1 cellular context compared by ENCODE assay signal in the genomic region with DNA sequence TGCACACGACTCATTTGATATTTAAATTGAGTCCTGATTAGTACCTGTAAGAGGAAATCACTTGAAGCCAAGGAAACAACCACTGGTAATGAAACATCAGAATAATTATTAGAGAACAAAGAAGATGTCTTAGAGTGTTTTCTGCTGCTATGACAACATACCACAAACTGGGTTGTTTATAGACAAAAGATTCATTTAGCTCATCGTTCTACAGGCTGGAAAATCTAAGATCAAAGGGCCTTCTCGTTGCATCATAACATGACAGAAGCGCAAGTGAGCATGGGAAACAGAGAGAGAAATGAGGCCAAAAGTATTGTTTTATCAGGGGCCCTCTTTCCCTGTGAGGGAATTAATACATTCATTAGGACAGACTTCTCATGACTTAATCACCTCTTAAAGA.
TF ChIP-seq lines count a peak whose summit lies in the region.

No MANE protein-coding gene starts in this region.

TF ChIP-seq in HepG2, 621 proteins besides CTCF, POLR2A, EP300 and RAD21 (continued from another document):
- TF ChIP-seq, protein P1, sequence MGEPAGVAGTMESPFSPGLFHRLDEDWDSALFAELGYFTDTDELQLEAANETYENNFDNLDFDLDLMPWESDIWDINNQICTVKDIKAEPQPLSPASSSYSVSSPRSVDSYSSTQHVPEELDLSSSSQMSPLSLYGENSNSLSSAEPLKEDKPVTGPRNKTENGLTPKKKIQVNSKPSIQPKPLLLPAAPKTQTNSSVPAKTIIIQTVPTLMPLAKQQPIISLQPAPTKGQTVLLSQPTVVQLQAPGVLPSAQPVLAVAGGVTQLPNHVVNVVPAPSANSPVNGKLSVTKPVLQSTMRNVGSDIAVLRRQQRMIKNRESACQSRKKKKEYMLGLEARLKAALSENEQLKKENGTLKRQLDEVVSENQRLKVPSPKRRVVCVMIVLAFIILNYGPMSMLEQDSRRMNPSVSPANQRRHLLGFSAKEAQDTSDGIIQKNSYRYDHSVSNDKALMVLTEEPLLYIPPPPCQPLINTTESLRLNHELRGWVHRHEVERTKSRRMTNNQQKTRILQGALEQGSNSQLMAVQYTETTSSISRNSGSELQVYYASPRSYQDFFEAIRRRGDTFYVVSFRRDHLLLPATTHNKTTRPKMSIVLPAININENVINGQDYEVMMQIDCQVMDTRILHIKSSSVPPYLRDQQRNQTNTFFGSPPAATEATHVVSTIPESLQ (CRISPR knock-in tag; conservative IDR thresholded peaks at IDR 0.05): no peak
- TF ChIP-seq, protein P2, sequence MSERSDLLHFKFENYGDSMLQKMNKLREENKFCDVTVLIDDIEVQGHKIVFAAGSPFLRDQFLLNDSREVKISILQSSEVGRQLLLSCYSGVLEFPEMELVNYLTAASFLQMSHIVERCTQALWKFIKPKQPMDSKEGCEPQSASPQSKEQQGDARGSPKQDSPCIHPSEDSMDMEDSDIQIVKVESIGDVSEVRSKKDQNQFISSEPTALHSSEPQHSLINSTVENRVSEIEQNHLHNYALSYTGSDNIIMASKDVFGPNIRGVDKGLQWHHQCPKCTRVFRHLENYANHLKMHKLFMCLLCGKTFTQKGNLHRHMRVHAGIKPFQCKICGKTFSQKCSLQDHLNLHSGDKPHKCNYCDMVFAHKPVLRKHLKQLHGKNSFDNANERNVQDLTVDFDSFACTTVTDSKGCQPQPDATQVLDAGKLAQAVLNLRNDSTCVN (CRISPR knock-in tag; IDR thresholded peaks at IDR 0.05; ENCODE audit: borderline replicate concordance): no peak
- peak; percentile 19; the same call in 1 of the 2 replicates for TF ChIP-seq CEBPB (IDR thresholded peaks at IDR 0.05; ENCODE audit: borderline replicate concordance, low read depth, low read length)
